8 cellular contexts compared by ENCODE assay signal in the genomic region with DNA sequence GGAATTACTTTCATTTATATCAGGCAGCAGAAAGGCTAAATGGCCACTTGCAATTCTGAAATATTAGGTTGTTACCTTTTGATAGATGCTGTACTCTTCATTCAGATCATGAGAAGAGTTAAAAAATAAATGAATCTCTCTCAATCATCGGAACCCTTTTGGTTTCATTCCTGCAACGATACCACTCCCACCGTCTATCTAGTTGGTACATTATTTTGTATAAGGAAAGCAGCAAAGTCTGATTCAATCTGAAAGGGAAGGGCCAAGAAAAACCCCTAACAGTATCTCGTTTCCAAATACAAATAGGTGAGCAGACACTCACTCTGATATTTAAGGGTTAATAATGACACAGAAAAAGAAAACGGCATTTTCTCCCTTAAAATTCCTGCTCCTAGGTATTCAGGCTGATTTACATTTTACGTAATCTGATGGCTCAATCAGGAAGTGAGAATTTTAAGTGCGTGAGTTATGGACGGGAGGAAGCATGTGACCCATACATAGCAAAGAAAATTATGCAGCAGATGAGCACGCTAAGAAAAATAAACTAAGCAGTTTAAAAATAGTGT.
DNase-seq lines count a peak whose midpoint lies in the region; ATAC-seq and TF ChIP-seq lines count a peak whose summit lies in the region.

No MANE protein-coding gene starts in this region.

- no peaks in the 10 kb centered on the region for H3K9me3 ChIP-seq in right cardiac atrium (ENCODE audit: control insufficient read depth, low read length)

- in situ Hi-C loops in KBM-7 (cut with MboI; ENCODE audit: low pct_unique_long_range_greater_than_20kb, low sequenced_read_pairs), result no loop called here

- peaks cover 94% of the 10 kb centered on the region for H3K36me3 Mint-ChIP-seq in activated T-helper 2 cell treated with anti-CD3 and anti-CD28 coated beads, Interferon-gamma antibody, Interleukin-2, Interleukin-4, amounts not matched to agents 10 μg/mL and 5 μg/mL and 100 μg/mL, durations not matched to agents 14 hours and 24 hours and 36 hours (ENCODE audit: low read depth)

- H3K27ac ChIP-seq in right cardiac atrium (ENCODE audit: low read length), result no peak overlapping the region

- DNase-seq in AG10803 (ENCODE audit: low read depth) (peak; percentile 74), HS-5 (ENCODE audit: low read depth) (peak; percentile 35), right cardiac atrium (no peak), KBM-7 (no peak), KG1 (lab: John Stamatoyannopoulos, UW) (no peak)
- no peak for DNase-seq in activated T-helper 2 cell treated with anti-CD3 and anti-CD28 coated beads, Interferon-gamma antibody, Interleukin-2, Interleukin-4, amounts not matched to agents 10 μg/mL and 5 μg/mL and 100 μg/mL, durations not matched to agents 14 hours and 24 hours and 36 hours (ENCODE audit: low spot score)
- no peak for DNase-seq in stimulated activated naive CD8-positive, alpha-beta T cell treated with anti-CD3 and anti-CD28 coated beads, Interleukin-15, Interleukin-2, amounts not matched to agents 100 U/mL and 50 U/mL, for 24 hours

- intact Hi-C loops in activated T-helper 2 cell treated with anti-CD3 and anti-CD28 coated beads, Interferon-gamma antibody, Interleukin-2, Interleukin-4, amounts not matched to agents 10 μg/mL and 5 μg/mL and 100 μg/mL, durations not matched to agents 14 hours and 24 hours and 36 hours (cut with micrococcal nuclease), result loop anchor here (1.0 kb wide), 1 partner anchor 30 kb away; no protein-coding TSS in a partner anchor
- intact Hi-C loops in right cardiac atrium (cut with DNase I), result no loop called here

- H3K4me1 ChIP-seq in right cardiac atrium (ENCODE audit: control insufficient read depth, insufficient read depth, low read length), result peaks cover 10% of the 10 kb centered on the region

- ATAC-seq in right cardiac atrium, result peak in 1 of 2 donors; percentile 18
- peak; percentile 31 for ATAC-seq in stimulated activated naive CD8-positive, alpha-beta T cell treated with anti-CD3 and anti-CD28 coated beads, Interleukin-15, Interleukin-2, amounts not matched to agents 100 U/mL and 50 U/mL, for 24 hours
- no peak for ATAC-seq in GM21367 (IDR thresholded peaks at IDR 0.05; ENCODE audit: unreplicated experiment)

- H3K4me3 Mint-ChIP-seq in activated T-helper 2 cell treated with anti-CD3 and anti-CD28 coated beads, Interferon-gamma antibody, Interleukin-2, Interleukin-4, amounts not matched to agents 10 μg/mL and 5 μg/mL and 100 μg/mL, durations not matched to agents 14 hours and 24 hours and 36 hours (ENCODE audit: low read depth), result peak overlapping the region; percentile 68

- no peak for TF ChIP-seq CTCF in AG10803 (conservative IDR thresholded peaks at IDR 0.05; ENCODE audit: low read length)

- WGBS in right cardiac atrium, result 14% methylated on average over 9 of the region's 9 CpGs

- H3K9me3 Mint-ChIP-seq in activated T-helper 2 cell treated with anti-CD3 and anti-CD28 coated beads, Interferon-gamma antibody, Interleukin-2, Interleukin-4, amounts not matched to agents 10 μg/mL and 5 μg/mL and 100 μg/mL, durations not matched to agents 14 hours and 24 hours and 36 hours, result no peaks in the 10 kb centered on the region

- H3K4me3 ChIP-seq in AG10803 (ENCODE audit: low read length) (peak overlapping the region; percentile 9), right cardiac atrium (ENCODE audit: low read length) (peak overlapping the region; percentile 39)

- peaks cover 85% of the 10 kb centered on the region for H3K4me1 Mint-ChIP-seq in activated T-helper 2 cell treated with anti-CD3 and anti-CD28 coated beads, Interferon-gamma antibody, Interleukin-2, Interleukin-4, amounts not matched to agents 10 μg/mL and 5 μg/mL and 100 μg/mL, durations not matched to agents 14 hours and 24 hours and 36 hours (ENCODE audit: low read depth)

- H3K27me3 ChIP-seq in right cardiac atrium (ENCODE audit: control insufficient read depth, insufficient read depth), result no peaks in the 10 kb centered on the region

- H3K27ac Mint-ChIP-seq in activated T-helper 2 cell treated with anti-CD3 and anti-CD28 coated beads, Interferon-gamma antibody, Interleukin-2, Interleukin-4, amounts not matched to agents 10 μg/mL and 5 μg/mL and 100 μg/mL, durations not matched to agents 14 hours and 24 hours and 36 hours, result peak overlapping the region; percentile 70

- no peaks in the 10 kb centered on the region for H3K27me3 Mint-ChIP-seq in activated T-helper 2 cell treated with anti-CD3 and anti-CD28 coated beads, Interferon-gamma antibody, Interleukin-2, Interleukin-4, amounts not matched to agents 10 μg/mL and 5 μg/mL and 100 μg/mL, durations not matched to agents 14 hours and 24 hours and 36 hours (ENCODE audit: low read depth)

Comparison
In these comparisons a context has a peak if more than half of its experiments do, and no peak if none do; other contexts are left out.
1. DNase-seq: peak in AG10803 (single experiment) and HS-5 (single experiment); none in activated T-helper 2 cell treated with anti-CD3 and anti-CD28 coated beads, Interferon-gamma antibody, Interleukin-2, Interleukin-4, amounts not matched to agents 10 μg/mL and 5 μg/mL and 100 μg/mL, durations not matched to agents 14 hours and 24 hours and 36 hours (single experiment), right cardiac atrium (0 of 3), stimulated activated naive CD8-positive, alpha-beta T cell treated with anti-CD3 and anti-CD28 coated beads, Interleukin-15, Interleukin-2, amounts not matched to agents 100 U/mL and 50 U/mL, for 24 hours (single experiment), KBM-7 (single experiment) and KG1 (single experiment).